Comparison of ENCODE assay signal across 7 cellular contexts in the genomic region with DNA sequence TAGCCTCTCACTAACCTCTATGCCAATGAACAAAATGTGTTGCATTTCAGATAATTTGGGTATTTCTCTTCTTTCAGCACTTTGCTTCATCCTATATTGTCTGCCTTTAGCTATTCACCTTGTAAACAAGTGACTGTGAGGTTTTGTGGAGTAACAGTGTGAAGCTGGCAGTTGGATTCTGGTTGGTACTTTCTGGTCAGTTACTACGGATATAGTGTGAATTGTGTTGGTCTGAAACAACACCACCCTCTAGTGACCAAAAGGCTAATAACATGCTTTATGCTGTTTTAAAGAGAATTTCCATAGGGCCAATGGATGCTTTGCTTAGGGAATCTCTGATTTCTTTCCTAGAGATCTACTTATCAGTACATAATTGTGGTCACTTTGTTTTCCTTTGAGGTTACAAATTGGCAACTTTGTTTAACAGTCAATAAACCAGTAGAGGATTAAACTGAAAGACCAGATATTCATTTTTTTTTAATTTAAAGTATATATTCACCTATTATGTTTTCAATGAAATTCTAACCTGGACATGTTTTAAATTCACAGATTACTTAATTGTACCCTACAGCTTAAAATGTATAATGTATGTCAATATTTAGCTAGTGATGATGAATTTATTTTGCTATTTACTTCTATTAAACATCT. TPM values are rescaled to one million over a fixed set of nuclear protein-coding genes. Genes with fewer than 3 reads are reported as not detected.
A peak's percentile ranks its signal among the peaks of the same experiment; 100 is the strongest.
DNase-seq lines count a peak whose midpoint lies in the region; ATAC-seq and TF ChIP-seq lines count a peak whose summit lies in the region.

No MANE protein-coding gene starts in this region.

- H3K4me1 ChIP-seq in thoracic aorta (ENCODE audit: control insufficient read depth in 1 of 2, low read depth in 2 of 2), result peaks cover 0 to 5% of the 10 kb centered on the region in 2 donors

- H3K27me3 ChIP-seq in thoracic aorta (replicated peaks; ENCODE audit: insufficient read depth), result no peaks in the 10 kb centered on the region

- ATAC-seq in GM21825 (IDR thresholded peaks at IDR 0.05; ENCODE audit: unreplicated experiment), result peak; percentile 68
- ATAC-seq in thoracic aorta (ENCODE audit: insufficient number of reproducible peaks, low FRiP score, low read depth), result peak; percentile 40

- H3K4me3 ChIP-seq in cardiac fibroblast (replicated peaks in 1 of 2; ENCODE audit: low read depth in 2 of 2, low read length in 2 of 2), result no peak overlapping the region
- H3K4me3 ChIP-seq in thoracic aorta, result no peak overlapping the region

- TF ChIP-seq EP300 in Ishikawa (IDR thresholded peaks at IDR 0.05; ENCODE audit: borderline replicate concordance), result no peak

- DNase-seq in NOMO-1 treated with DMSO at 0.1 percent for 48 hours (lab: John Stamatoyannopoulos, UW; ENCODE audit: unreplicated experiment) (peak; percentile 63), cardiac fibroblast (ENCODE audit: low read depth in 2 of 2) (peak; percentile 82 to 85), kidney tubule cell (ENCODE audit: low spot score) (peak; percentile 77), thoracic aorta (ENCODE audit: low spot score) (no peak)

- H3K36me3 ChIP-seq in thoracic aorta, result no peaks in the 10 kb centered on the region

- TF ChIP-seq RAD21 in Ishikawa (IDR thresholded peaks at IDR 0.05; ENCODE audit: low read depth), result peak; percentile 90

- no peak overlapping the region for H3K27ac ChIP-seq in thoracic aorta

- peak; percentile 40 for TF ChIP-seq CTCF in GM12801 (IDR thresholded peaks at IDR 0.05; ENCODE audit: extremely low read depth, insufficient read length)
- peak; percentile 70 for TF ChIP-seq CTCF in cardiac fibroblast (IDR thresholded peaks at IDR 0.05; ENCODE audit: low read depth, low read length)
- TF ChIP-seq CTCF in thoracic aorta (IDR thresholded peaks at IDR 0.05), result peak; percentile 74

- H3K9me3 ChIP-seq in thoracic aorta, result no peaks in the 10 kb centered on the region

TF ChIP-seq in Ishikawa, 13 proteins besides CTCF, POLR2A, EP300 and RAD21:
- no peak for TF ChIP-seq ZBTB7A (IDR thresholded peaks at IDR 0.05; ENCODE audit: low read depth)
- no peak for TF ChIP-seq TAF1 (IDR thresholded peaks at IDR 0.05; ENCODE audit: low read depth)
- no peak for TF ChIP-seq MAX (IDR thresholded peaks at IDR 0.05)
- no peak for TF ChIP-seq TCF12 (IDR thresholded peaks at IDR 0.05; ENCODE audit: low read depth)
- no peak for TF ChIP-seq FOXM1 (IDR thresholded peaks at IDR 0.05; ENCODE audit: borderline replicate concordance, low read depth)

RNA-seq across cellular contexts. Expression of gene PTGER3, which starts 2.5 kb away (rescaled TPM):
- total RNA-seq in thoracic aorta, result 10 to 100 TPM; 45.2 to 61.7 TPM

RNA-seq across cellular contexts. Expression of gene ZRANB2, which starts 30.8 kb away (rescaled TPM):
- 100 to 1,000 TPM; 116 to 133 TPM for total RNA-seq in thoracic aorta
